19 cellular contexts compared by ENCODE assay signal in the genomic region with DNA sequence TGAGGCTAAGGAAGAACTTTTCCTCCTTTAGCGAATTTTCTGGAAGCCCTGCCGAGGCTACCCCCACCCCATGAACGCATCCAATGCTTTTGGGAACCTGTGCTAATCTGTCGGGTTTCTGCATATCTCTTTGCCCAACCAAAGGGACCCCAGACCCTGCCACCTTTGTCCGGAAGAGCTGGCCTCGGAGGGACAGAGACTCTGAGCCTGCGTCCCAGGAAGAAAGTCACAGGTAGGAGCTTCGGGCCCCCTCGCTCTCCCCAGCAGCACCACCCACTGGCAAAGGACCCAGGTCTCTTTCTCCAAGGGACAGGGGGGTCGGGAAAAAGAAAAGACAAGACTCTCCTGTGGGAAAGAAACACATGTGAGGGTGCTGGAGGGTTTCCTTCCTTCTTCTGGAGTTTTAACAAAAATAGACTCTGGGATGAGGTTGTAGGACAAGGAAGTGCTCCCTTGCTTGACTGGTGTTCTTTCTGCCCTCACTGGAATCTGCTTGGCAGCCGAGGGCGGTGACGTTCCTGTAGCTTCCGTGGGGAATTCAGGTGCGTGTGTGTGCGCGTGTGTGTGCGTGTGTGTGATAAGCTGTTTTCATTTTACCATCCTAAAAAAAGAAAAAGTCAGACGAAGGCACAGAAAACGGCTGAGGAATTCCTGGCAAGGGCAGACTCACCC. TPM values are rescaled to one million over a fixed set of nuclear protein-coding genes. Genes with fewer than 3 reads are reported as not detected.
DNase-seq lines count a peak whose midpoint lies in the region; ATAC-seq and TF ChIP-seq lines count a peak whose summit lies in the region.
"Had no signal": no experiment of that assay in that cellular context is flagged by ENCODE, and none has a peak within 500 bp of the region (broad histone marks: within the 10 kb centered on the region; RNA-seq: fewer than 3 reads in every experiment).

No MANE protein-coding gene starts in this region.

- no peaks in the 10 kb centered on the region for H3K4me1 ChIP-seq in right cardiac atrium (ENCODE audit: control insufficient read depth, insufficient read depth, low read length)
- H3K4me1 ChIP-seq in PC-3 (ENCODE audit: insufficient read depth, low read length), result peaks cover 37% of the 10 kb centered on the region
- H3K4me1 ChIP-seq in thoracic aorta (ENCODE audit: control insufficient read depth in 1 of 2, low read depth in 2 of 2), result peaks cover 0 to 19% of the 10 kb centered on the region in 2 donors
- peaks cover 9% of the 10 kb centered on the region for H3K4me1 ChIP-seq in mucosa of descending colon (ENCODE audit: low read depth)

- H3K27me3 ChIP-seq in right cardiac atrium (ENCODE audit: control insufficient read depth, insufficient read depth) (no peaks in the 10 kb centered on the region), PC-3 (ENCODE audit: low read length) (peaks cover 20% of the 10 kb centered on the region), thoracic aorta (replicated peaks; ENCODE audit: insufficient read depth) (no peaks in the 10 kb centered on the region)
- H3K27me3 ChIP-seq: Peyer's patch had no signal

- no peak for TF ChIP-seq CTCF in PC-3 (conservative IDR thresholded peaks at IDR 0.05; ENCODE audit: low read depth, low read length)
- TF ChIP-seq CTCF in thoracic aorta (IDR thresholded peaks at IDR 0.05), result no peak
- TF ChIP-seq CTCF in mucosa of descending colon (IDR thresholded peaks at IDR 0.05), result no peak

- H2AFZ ChIP-seq in PC-3 (ENCODE audit: low read length), result peak overlapping the region; percentile 67

- no peaks in the 10 kb centered on the region for H3F3A ChIP-seq in PC-3 (ENCODE audit: low read length, unreplicated experiment)

- H3K27ac ChIP-seq in right cardiac atrium (ENCODE audit: low read length), result no peak overlapping the region
- no peak overlapping the region for H3K27ac ChIP-seq in PC-3 (ENCODE audit: low read length)
- no peak overlapping the region for H3K27ac ChIP-seq in thoracic aorta
- H3K27ac ChIP-seq: KMS-11, Peyer's patch had no signal

- H3K4me3 ChIP-seq in right cardiac atrium (ENCODE audit: low read length) (no peak overlapping the region), PC-3 (ENCODE audit: low read length) (peak overlapping the region; percentile 59), thoracic aorta (peak overlapping the region; percentile 7), mucosa of descending colon (no peak overlapping the region)
- H3K4me3 ChIP-seq: GM12878, HAP-1, Peyer's patch had no signal

- H3K9ac ChIP-seq in PC-3 (ENCODE audit: low read length), result no peak overlapping the region
- H3K9ac ChIP-seq: KMS-11 had no signal

- peak overlapping the region; percentile 82 for H3K4me2 ChIP-seq in PC-3 (ENCODE audit: low read length)
- H3K4me2 ChIP-seq: KMS-11 had no signal

- BruUV-seq in PC-3 (replicated peaks; lab: Mats Ljungman, UMichigan), result no TSS peak

- CTCF ChIA-PET in PC-3 (lab: Charles Lee), result interaction anchor here (0.6 to 0.9 kb wide), 2 partner anchors 93 to 299 kb away, joined by 3 read pairs; no protein-coding TSS in a partner anchor

- WGBS in right cardiac atrium, result 62% methylated on average over 20 of the region's 20 CpGs

- no peaks in the 10 kb centered on the region for H3K36me3 ChIP-seq in PC-3 (ENCODE audit: low read depth, low read length)
- no peaks in the 10 kb centered on the region for H3K36me3 ChIP-seq in thoracic aorta
- no peaks in the 10 kb centered on the region for H3K36me3 ChIP-seq in mucosa of descending colon (ENCODE audit: low read depth)
- H3K36me3 ChIP-seq: HAP-1, Peyer's patch had no signal

- intact Hi-C loops in cardiac septum (cut with DNase I) (no loop called here), right cardiac atrium (cut with DNase I) (no loop called here), PC-3 (cut with micrococcal nuclease) (no loop called here), mucosa of descending colon (cut with DNase I, micrococcal nuclease) (loop anchor here (10.0 kb wide), 2 partner anchors 1041 to 1161 kb away; partner anchors contain the start of gene MYLK4 (in 1 of the 2))

- peak; percentile 57 for DNase-seq in cardiac septum (ENCODE audit: low spot score)
- no peak for DNase-seq in right cardiac atrium
- DNase-seq in PC-3, result no peak
- peak; percentile 36 for DNase-seq in kidney tubule cell (ENCODE audit: low spot score)
- no peak for DNase-seq in thoracic aorta (ENCODE audit: low spot score)
- no peak for DNase-seq in mucosa of descending colon
- DNase-seq in stimulated activated naive CD8-positive, alpha-beta T cell treated with anti-CD3 and anti-CD28 coated beads, Interleukin-15, Interleukin-2, amounts not matched to agents 100 U/mL and 50 U/mL, for 24 hours, result no peak
- no peak for DNase-seq in NCI-H82 treated with DMSO at 0.1 percent for 48 hours (lab: John Stamatoyannopoulos, UW; ENCODE audit: unreplicated experiment)
- DNase-seq: DMS79 treated with DMSO at 0.1 percent for 48 hours; IMR-90; NCI-H1417 treated with DMSO at 0.1 percent for 48 hours; NCI-H187; NCI-H2107; NCI-H748 treated with DMSO at 0.1 percent for 48 hours; NK-92 treated with Interleukin-12 subunit alpha and Interleukin-12 subunit beta, amount 100 ng/mL, for 24 hours had no signal

- no peaks in the 10 kb centered on the region for H4K20me1 ChIP-seq in PC-3 (ENCODE audit: low read length)

- POLR2A ChIA-PET in PC-3 (lab: Charles Lee; ENCODE audit: unreplicated experiment), result no interaction called here

- H3K79me2 ChIP-seq in PC-3 (ENCODE audit: low read length), result no peaks in the 10 kb centered on the region

- H3K9me2 ChIP-seq in PC-3 (replicated peaks; ENCODE audit: low read length), result no peaks in the 10 kb centered on the region

- ATAC-seq in right cardiac atrium, result no peak
- no peak for ATAC-seq in PC-3
- no peak for ATAC-seq in thoracic aorta (ENCODE audit: insufficient number of reproducible peaks, low FRiP score, low read depth)
- ATAC-seq in mucosa of descending colon, result no peak
- no peak for ATAC-seq in stimulated activated naive CD8-positive, alpha-beta T cell treated with anti-CD3 and anti-CD28 coated beads, Interleukin-15, Interleukin-2, amounts not matched to agents 100 U/mL and 50 U/mL, for 24 hours
- ATAC-seq: GM12878 had no signal

- H3K9me3 ChIP-seq in right cardiac atrium (ENCODE audit: control insufficient read depth, low read length), result no peaks in the 10 kb centered on the region
- no peaks in the 10 kb centered on the region for H3K9me3 ChIP-seq in PC-3 (ENCODE audit: low read length)
- no peaks in the 10 kb centered on the region for H3K9me3 ChIP-seq in thoracic aorta
- no peaks in the 10 kb centered on the region for H3K9me3 ChIP-seq in mucosa of descending colon
- H3K9me3 ChIP-seq: HAP-1, Peyer's patch had no signal

RNA-seq across cellular contexts. Expression of gene FOXC1, which starts 16.3 kb away (rescaled TPM):
- total RNA-seq in cardiac septum (6.4 TPM), right cardiac atrium (10 to 100 TPM; 15.1 to 25.0 (median 21.9) TPM), PC-3 (2014; rRNA removed) (7.3 and 12.0 TPM in 2 replicates), thoracic aorta (100 to 1,000 TPM; 103 to 109 TPM), mucosa of descending colon (1 to 10 TPM; 1.1 to 1.7 (median 1.6) TPM)
- polyA plus RNA-seq in right cardiac atrium, result 7.2 TPM

Comparison
In these comparisons a context has a peak if more than half of its experiments do, and no peak if none do; other contexts are left out.
1. DNase-seq: peak in cardiac septum (single experiment) and kidney tubule cell (single experiment); none in right cardiac atrium (0 of 3), PC-3 (single experiment), thoracic aorta (single experiment), mucosa of descending colon (0 of 3), stimulated activated naive CD8-positive, alpha-beta T cell treated with anti-CD3 and anti-CD28 coated beads, Interleukin-15, Interleukin-2, amounts not matched to agents 100 U/mL and 50 U/mL, for 24 hours (single experiment) and NCI-H82 treated with DMSO at 0.1 percent for 48 hours (single experiment).
2. H3K4me3 ChIP-seq: peak in PC-3 (single experiment) and thoracic aorta (single experiment); none in right cardiac atrium (single experiment) and mucosa of descending colon (single experiment).
3. intact Hi-C loops: an anchor here in mucosa of descending colon (10.0 kb wide); none called in cardiac septum, right cardiac atrium and PC-3.